14 cellular contexts compared by ENCODE assay signal in the genomic region with DNA sequence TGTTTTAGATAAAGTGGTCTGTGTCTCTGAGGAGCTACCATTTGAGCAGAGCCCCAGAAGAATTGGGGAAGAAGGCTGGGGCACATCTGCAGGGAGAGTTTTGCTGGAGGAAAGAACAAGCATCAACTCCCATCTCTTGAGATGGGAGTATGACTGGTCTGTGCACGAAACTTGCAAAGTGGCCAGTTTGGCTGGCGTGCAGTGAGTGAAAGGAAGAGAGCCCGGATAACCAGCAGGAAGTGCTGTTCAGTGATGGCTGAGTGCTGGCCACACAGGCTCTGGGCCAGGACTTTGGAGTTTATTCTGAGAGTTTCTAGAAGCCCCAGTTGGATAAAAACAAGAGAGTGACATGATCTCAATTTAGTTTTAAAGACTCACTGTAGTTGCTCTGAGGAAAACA. TPM values are rescaled to one million over a fixed set of nuclear protein-coding genes. Genes with fewer than 3 reads are reported as not detected.
DNase-seq lines count a peak whose midpoint lies in the region; ATAC-seq, FAIRE-seq and TF ChIP-seq lines count a peak whose summit lies in the region.
"Had no signal": no experiment of that assay in that cellular context is flagged by ENCODE, and none has a peak within 500 bp of the region (broad histone marks: within the 10 kb centered on the region; RNA-seq: fewer than 3 reads in every experiment).

No MANE protein-coding gene starts in this region.

- H3K9me3 ChIP-seq in HEK293 (ENCODE audit: control insufficient read depth, insufficient read depth, low read depth, low read length) (no peaks in the 10 kb centered on the region), heart right ventricle (peaks cover 0 to 9% (median 0%) of the 10 kb centered on the region in 11 donors), stomach smooth muscle (ENCODE audit: control insufficient read depth in 2 of 2, low read length in 2 of 2) (no peaks in the 10 kb centered on the region)
- H3K9me3 ChIP-seq: SK-N-SH, stomach had no signal

- H3K9ac ChIP-seq in stomach smooth muscle (ENCODE audit: low read length in 2 of 2), result no peak overlapping the region
- H3K9ac ChIP-seq: SK-N-SH had no signal

- H3K27ac ChIP-seq in HEK293 (ENCODE audit: extremely low read depth, low read depth, low read length) (no peak overlapping the region), heart right ventricle (peak overlapping the region in 2 of 10 donors; percentile 29 to 36), stomach smooth muscle (ENCODE audit: low read length) (peak overlapping the region; percentile 41)

- peak; percentile 50 for FAIRE-seq in bronchial epithelial cell (lab: Jason Lieb, UNC)

- no peak for TF ChIP-seq CTCF in HEK293 (tag by site-specific recombination; IDR thresholded peaks at IDR 0.05)
- no peak for TF ChIP-seq CTCF in bronchial epithelial cell (IDR thresholded peaks at IDR 0.05; ENCODE audit: insufficient read depth, low read length, severe bottlenecking)
- TF ChIP-seq CTCF in heart right ventricle (IDR thresholded peaks at IDR 0.05), result peak in 4 of 9 donors; percentile 11 to 30 (median 26)

- H3K4me3 ChIP-seq in HEK293 (ENCODE audit: low read depth, low read length), result no peak overlapping the region
- H3K4me3 ChIP-seq in bronchial epithelial cell (ENCODE audit: low read depth, low read length), result no peak overlapping the region
- H3K4me3 ChIP-seq in heart right ventricle, result no peak overlapping the region
- H3K4me3 ChIP-seq in stomach smooth muscle (ENCODE audit: low read length in 2 of 2), result no peak overlapping the region
- H3K4me3 ChIP-seq: stomach had no signal

- POLR2A ChIA-PET in HEK293 (lab: Yijun Ruan, JAX), result no interaction called here

- H3K4me1 ChIP-seq in HEK293 (ENCODE audit: control insufficient read depth, insufficient read depth, low read length), result 0 out of 2 replicates have a peak, but pooled peaks cover 4% of the 10 kb centered on the region
- H3K4me1 ChIP-seq in heart right ventricle, result peaks cover 0 to 33% (median 12%) of the 10 kb centered on the region in 9 donors
- H3K4me1 ChIP-seq in stomach smooth muscle (ENCODE audit: control insufficient read depth, insufficient read depth, low read length), result peaks cover 19% of the 10 kb centered on the region

- CTCF ChIA-PET in HEK293 (lab: Yijun Ruan, JAX), result interaction anchor here (1.3 to 1.4 kb wide), 2 partner anchors 12 to 134 kb away, joined by 3 to 6 read pairs; no protein-coding TSS in a partner anchor

- no peaks in the 10 kb centered on the region for H3K27me3 ChIP-seq in bronchial epithelial cell (ENCODE audit: control insufficient read depth, insufficient read depth, low read length)
- H3K27me3 ChIP-seq in heart right ventricle, result no peaks in the 10 kb centered on the region
- H3K27me3 ChIP-seq in stomach smooth muscle (ENCODE audit: control insufficient read depth in 1 of 2, insufficient read depth in 2 of 2, low read length in 2 of 2), result no peaks in the 10 kb centered on the region
- H3K27me3 ChIP-seq: stomach had no signal

- 37 to 44% methylated on average over 3 of the region's 3 CpGs for WGBS in heart right ventricle, 2 donors

- ATAC-seq in heart right ventricle (peak; percentile 70 to 93 (median 84)), GM18873 (IDR thresholded peaks at IDR 0.05; ENCODE audit: low FRiP score, unreplicated experiment) (no peak), GM18858 (IDR thresholded peaks at IDR 0.05; ENCODE audit: unreplicated experiment) (no peak), HG03520 (IDR thresholded peaks at IDR 0.05; ENCODE audit: unreplicated experiment) (no peak)

- intact Hi-C loops in heart right ventricle (cut with DNase I), result no loop called here

- H3K36me3 ChIP-seq in HEK293 (ENCODE audit: control insufficient read depth in 2 of 2, insufficient read depth in 1 of 2, low read length in 2 of 2) (no peaks in the 10 kb centered on the region), bronchial epithelial cell (ENCODE audit: control insufficient read depth, insufficient read depth, low read length) (no peaks in the 10 kb centered on the region), heart right ventricle (peaks cover 0 to 4% (median 0%) of the 10 kb centered on the region in 9 donors), stomach smooth muscle (ENCODE audit: control insufficient read depth in 2 of 2, insufficient read depth in 2 of 2, low read length in 2 of 2) (peaks cover 0 to 13% of the 10 kb centered on the region in 2 donors)

- DNase-seq in bronchial epithelial cell (ENCODE audit: low read depth) (peak; percentile 36), heart right ventricle (peak; percentile 50 to 58), COLO668 (lab: John Stamatoyannopoulos, UW; ENCODE audit: unreplicated experiment) (no peak)
- DNase-seq: activated CD4-positive, CD25-positive, alpha-beta regulatory T cell; activated T-cell treated with anti-CD3 and anti-CD28 coated beads, Interleukin-2, amount 50 U/mL, for 1 hour; anterior cingulate cortex; NCI-H1930; SK-N-SH; stomach had no signal

TF ChIP-seq in HEK293, 187 proteins besides CTCF, POLR2A, EP300 and RAD21:
- TF ChIP-seq, protein P1, sequence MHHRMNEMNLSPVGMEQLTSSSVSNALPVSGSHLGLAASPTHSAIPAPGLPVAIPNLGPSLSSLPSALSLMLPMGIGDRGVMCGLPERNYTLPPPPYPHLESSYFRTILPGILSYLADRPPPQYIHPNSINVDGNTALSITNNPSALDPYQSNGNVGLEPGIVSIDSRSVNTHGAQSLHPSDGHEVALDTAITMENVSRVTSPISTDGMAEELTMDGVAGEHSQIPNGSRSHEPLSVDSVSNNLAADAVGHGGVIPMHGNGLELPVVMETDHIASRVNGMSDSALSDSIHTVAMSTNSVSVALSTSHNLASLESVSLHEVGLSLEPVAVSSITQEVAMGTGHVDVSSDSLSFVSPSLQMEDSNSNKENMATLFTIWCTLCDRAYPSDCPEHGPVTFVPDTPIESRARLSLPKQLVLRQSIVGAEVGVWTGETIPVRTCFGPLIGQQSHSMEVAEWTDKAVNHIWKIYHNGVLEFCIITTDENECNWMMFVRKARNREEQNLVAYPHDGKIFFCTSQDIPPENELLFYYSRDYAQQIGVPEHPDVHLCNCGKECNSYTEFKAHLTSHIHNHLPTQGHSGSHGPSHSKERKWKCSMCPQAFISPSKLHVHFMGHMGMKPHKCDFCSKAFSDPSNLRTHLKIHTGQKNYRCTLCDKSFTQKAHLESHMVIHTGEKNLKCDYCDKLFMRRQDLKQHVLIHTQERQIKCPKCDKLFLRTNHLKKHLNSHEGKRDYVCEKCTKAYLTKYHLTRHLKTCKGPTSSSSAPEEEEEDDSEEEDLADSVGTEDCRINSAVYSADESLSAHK (tag by site-specific recombination; IDR thresholded peaks at IDR 0.05), result peak; percentile 35; the same call in 1 of the 2 replicates
- TF ChIP-seq ZFP41 (tag by site-specific recombination; IDR thresholded peaks at IDR 0.05; ENCODE audit: borderline replicate concordance), result no peak
TF ChIP-seq in HEK293: peak in this region for 1.

RNA-seq across cellular contexts. Expression of a gene that starts 34.4 kb away (rescaled TPM):
- total RNA-seq in bronchial epithelial cell (12.6 and 22.5 TPM in 2 replicates), heart right ventricle (100 to 1,000 TPM; 287 to 655 (median 537) TPM)
- polyA plus RNA-seq in heart right ventricle, result 100 to 1,000 TPM in 1 of 2 donors, 10 to 100 TPM in 1; 38.6 to 115 TPM

Comparison
In these comparisons a context has a peak if more than half of its experiments do, and no peak if none do; other contexts are left out.
1. ATAC-seq: peak in heart right ventricle (8 of 8); none in GM18873 (single experiment), GM18858 (single experiment) and HG03520 (single experiment).
2. RNA of a gene that starts 34.4 kb away (total RNA-seq): 287 to 655 TPM in heart right ventricle; 12.6 to 22.5 TPM in bronchial epithelial cell; every median in the first group is over 10 times any median in the second.